Comparison of ENCODE assay signal across 24 cellular contexts in genomic region chr10:12154516-12154915, GRCh38.
"Had no signal": no experiment of that assay in that cellular context is flagged by ENCODE, and none has a peak within 500 bp of the region (broad histone marks: within the 10 kb centered on the region; RNA-seq: fewer than 3 reads in every experiment).

No MANE protein-coding gene starts in this region.

- H3K4me1 Mint-ChIP-seq: activated CD4-positive, alpha-beta T cell treated with anti-CD3 and anti-CD28 coated beads, Interleukin-2, amount 10 ng/mL, durations not matched to agents 7 days and 5 days; activated naive CD8-positive, alpha-beta T cell treated with anti-CD3 and anti-CD28 coated beads for 36 hours had no signal

- H3K27ac Mint-ChIP-seq: activated CD4-positive, alpha-beta memory T cell treated with anti-CD3 and anti-CD28 coated beads for 36 hours; activated CD4-positive, alpha-beta T cell treated with anti-CD3 and anti-CD28 coated beads, Interleukin-2, amount 10 ng/mL, durations not matched to agents 7 days and 5 days; activated naive CD4-positive, alpha-beta T cell treated with anti-CD3 and anti-CD28 coated beads for 36 hours; activated naive CD8-positive, alpha-beta T cell treated with anti-CD3 and anti-CD28 coated beads for 36 hours; activated T-helper 1 cell treated with anti-CD3 and anti-CD28 coated beads, Interleukin-12 subunit alpha, Interleukin-12 subunit beta, Interleukin-2, Interleukin-4 antibody, amounts not matched to agents 30 ng/mL and 10 ng/mL and 1 ng/mL, durations not matched to agents 14 hours and 24 hours and 36 hours had no signal

- H3K9me3 Mint-ChIP-seq: activated CD4-positive, alpha-beta memory T cell treated with anti-CD3 and anti-CD28 coated beads for 36 hours; activated CD4-positive, alpha-beta T cell treated with anti-CD3 and anti-CD28 coated beads, Interleukin-2, amount 10 ng/mL, durations not matched to agents 7 days and 5 days; activated naive CD4-positive, alpha-beta T cell treated with anti-CD3 and anti-CD28 coated beads for 36 hours; activated naive CD8-positive, alpha-beta T cell treated with anti-CD3 and anti-CD28 coated beads for 36 hours; activated T-helper 1 cell treated with anti-CD3 and anti-CD28 coated beads, Interleukin-12 subunit alpha, Interleukin-12 subunit beta, Interleukin-2, Interleukin-4 antibody, amounts not matched to agents 30 ng/mL and 10 ng/mL and 1 ng/mL, durations not matched to agents 14 hours and 24 hours and 36 hours had no signal

- DNase-seq: activated CD4-positive, alpha-beta memory T cell treated with anti-CD3 and anti-CD28 coated beads for 36 hours; activated CD4-positive, alpha-beta T cell treated with anti-CD3 and anti-CD28 coated beads, Interleukin-2, amount 10 ng/mL, durations not matched to agents 7 days and 5 days; activated CD4-positive, CD25-positive, alpha-beta regulatory T cell; activated CD8-positive, alpha-beta memory T cell treated with anti-CD3 and anti-CD28 coated beads for 24 hours; activated effector memory CD4-positive, alpha-beta T cell treated with anti-CD3 and anti-CD28 coated beads, Interleukin-2, amount 50 U/mL, for 16 hours; activated naive CD4-positive, alpha-beta T cell treated with anti-CD3 and anti-CD28 coated beads for 36 hours; activated naive CD8-positive, alpha-beta T cell treated with anti-CD3 and anti-CD28 coated beads for 36 hours; brain microvascular endothelial cell; MG63; MV-4-11; NCI-H1092 treated with DMSO at 0.1 percent for 48 hours; NCI-H1417 treated with DMSO at 0.1 percent for 48 hours; NCI-H1694; NCI-H2029; NCI-H2107; NCI-H2171 treated with DMSO at 0.1 percent for 48 hours; NCI-H226; NCI-H510A; NCI-H526 treated with DMSO at 0.1 percent for 48 hours; NCI-H82; RPMI8226; SW 1271 had no signal

- H3K4me3 Mint-ChIP-seq: activated CD4-positive, alpha-beta memory T cell treated with anti-CD3 and anti-CD28 coated beads for 36 hours; activated CD4-positive, alpha-beta T cell treated with anti-CD3 and anti-CD28 coated beads, Interleukin-2, amount 10 ng/mL, durations not matched to agents 7 days and 5 days; activated naive CD4-positive, alpha-beta T cell treated with anti-CD3 and anti-CD28 coated beads for 36 hours; activated naive CD8-positive, alpha-beta T cell treated with anti-CD3 and anti-CD28 coated beads for 36 hours; activated T-helper 1 cell treated with anti-CD3 and anti-CD28 coated beads, Interleukin-12 subunit alpha, Interleukin-12 subunit beta, Interleukin-2, Interleukin-4 antibody, amounts not matched to agents 30 ng/mL and 10 ng/mL and 1 ng/mL, durations not matched to agents 14 hours and 24 hours and 36 hours had no signal

- ATAC-seq: Right ventricle myocardium inferior had no signal

- H3K27me3 Mint-ChIP-seq: activated CD4-positive, alpha-beta memory T cell treated with anti-CD3 and anti-CD28 coated beads for 36 hours; activated CD4-positive, alpha-beta T cell treated with anti-CD3 and anti-CD28 coated beads, Interleukin-2, amount 10 ng/mL, durations not matched to agents 7 days and 5 days; activated naive CD8-positive, alpha-beta T cell treated with anti-CD3 and anti-CD28 coated beads for 36 hours had no signal
